Comparison of ENCODE assay signal across 8 cellular contexts in the genomic region with DNA sequence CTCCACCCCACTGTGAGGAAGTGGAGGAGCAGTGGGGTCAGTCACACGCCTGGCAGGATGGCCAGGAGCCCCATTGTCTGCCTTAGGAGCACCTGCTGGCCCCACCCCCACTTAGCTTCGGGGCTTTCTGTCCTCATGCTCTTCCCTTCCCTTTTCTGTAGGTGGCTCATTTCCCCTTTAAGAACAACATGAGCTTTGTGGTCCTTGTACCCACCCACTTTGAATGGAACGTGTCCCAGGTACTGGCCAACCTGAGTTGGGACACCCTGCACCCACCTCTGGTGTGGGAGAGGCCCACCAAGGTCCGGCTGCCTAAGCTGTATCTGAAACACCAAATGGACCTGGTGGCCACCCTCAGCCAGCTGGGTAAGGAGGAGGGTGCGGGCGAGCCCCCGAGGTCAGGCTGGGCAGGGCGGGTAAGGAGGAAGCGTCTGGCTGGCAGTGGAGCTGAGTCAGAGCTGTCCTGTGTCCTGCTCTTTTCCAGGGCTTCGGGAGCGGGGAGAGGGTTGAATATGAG. TPM values are rescaled to one million over a fixed set of nuclear protein-coding genes. Genes with fewer than 3 reads are reported as not detected.
DNase-seq lines count a peak whose midpoint lies in the region; ATAC-seq and TF ChIP-seq lines count a peak whose summit lies in the region.
"Had no signal": no experiment of that assay in that cellular context is flagged by ENCODE, and none has a peak within 500 bp of the region (broad histone marks: within the 10 kb centered on the region; RNA-seq: fewer than 3 reads in every experiment).

No MANE protein-coding gene starts in this region.

- peak; percentile 38 to 61 for ATAC-seq in right cardiac atrium

- no peaks in the 10 kb centered on the region for H3K4me1 ChIP-seq in right cardiac atrium (ENCODE audit: control insufficient read depth, insufficient read depth, low read length)
- H3K4me1 ChIP-seq in stomach, result peaks cover 0 to 20% (median 10%) of the 10 kb centered on the region in 4 donors

- no peak for TF ChIP-seq POLR2A in stomach (IDR thresholded peaks at IDR 0.05)

- no peak for TF ChIP-seq EP300 in stomach (IDR thresholded peaks at IDR 0.05)

- H3K27ac ChIP-seq in RWPE1, result peak overlapping the region; percentile 90
- H3K27ac ChIP-seq in right cardiac atrium (ENCODE audit: low read length), result no peak overlapping the region
- peak overlapping the region in 4 of 5 donors; percentile 18 to 58 (median 42) for H3K27ac ChIP-seq in stomach

- intact Hi-C loops in right cardiac atrium (cut with DNase I), result no loop called here
- intact Hi-C loops in stomach (cut with DNase I; ENCODE audit: low total_unique reads), result no loop called here

- DNase-seq in HPDE6-E6E7 (ENCODE audit: extremely low spot score) (peak; percentile 65), RWPE1 (ENCODE audit: low spot score) (peak; percentile 48), right cardiac atrium (peak in 2 of 3 donors; percentile 71), stomach (no peak), amniotic stem cell (lab: John Stamatoyannopoulos, UW) (no peak), NCI-H1694 (lab: John Stamatoyannopoulos, UW) (no peak)
- no peak for DNase-seq in activated CD4-positive, CD25-positive, alpha-beta regulatory T cell (lab: John Stamatoyannopoulos, UW)

- POLR2A ChIA-PET in RWPE1 (lab: Yijun Ruan, JAX; ENCODE audit: low non-redundant PET), result interaction anchor here (0.5 kb wide), 1 partner anchor 485 kb away, joined by 3 read pairs; no protein-coding TSS in a partner anchor

- H3K9me3 ChIP-seq in right cardiac atrium (ENCODE audit: control insufficient read depth, low read length) (no peaks in the 10 kb centered on the region), stomach (no peaks in the 10 kb centered on the region)

- 58% methylated on average over 11 of the region's 11 CpGs for WGBS in right cardiac atrium
- WGBS in stomach, 5 donors, result 24 to 43% (median 30%) methylated on average over 11 of the region's 11 CpGs

- H3K36me3 ChIP-seq in stomach, result no peaks in the 10 kb centered on the region

- H3K4me3 ChIP-seq in right cardiac atrium (ENCODE audit: low read length) (no peak overlapping the region), stomach (peak overlapping the region in 2 of 4 donors; percentile 2 to 4)

- CTCF ChIA-PET in RWPE1 (lab: Yijun Ruan, JAX), result interaction anchor here (0.7 kb wide), 1 partner anchor 31 kb away, joined by 3 read pairs; no protein-coding TSS in a partner anchor

- TF ChIP-seq CTCF in RWPE1 (conservative IDR thresholded peaks at IDR 0.05; ENCODE audit: low read depth) (no peak), stomach (IDR thresholded peaks at IDR 0.05) (no peak)

- no peaks in the 10 kb centered on the region for H3K27me3 ChIP-seq in right cardiac atrium (ENCODE audit: control insufficient read depth, insufficient read depth)
- H3K27me3 ChIP-seq in stomach, result no peaks in the 10 kb centered on the region

RNA-seq across cellular contexts. Expression of a gene that starts 9.4 kb away (rescaled TPM):
- total RNA-seq in right cardiac atrium (100 to 1,000 TPM; 160 to 288 (median 264) TPM), stomach (100 to 1,000 TPM in 4 of 5 donors, 10 to 100 TPM in 1; 72.4 to 334 (median 186) TPM)
- polyA plus RNA-seq in right cardiac atrium (215 TPM), stomach (100 to 1,000 TPM in 1 of 3 donors, 10 to 100 TPM in 2; 45.5 to 126 (median 68.9) TPM)
- total RNA-seq: T-helper 1 cell treated with Interleukin-12 subunit alpha and Interleukin-12 subunit beta and Interleukin-4 antibody, amounts not matched to agents 30 ng/mL and 1 ng/mL, for 36 hours had no signal

RNA-seq across cellular contexts. Expression of a gene that starts 9.8 kb away (rescaled TPM):
- total RNA-seq in right cardiac atrium (1 to 10 TPM in 3 of 4 donors, under 1 TPM in 1; 0.45 to 2.1 (median 1.2) TPM), stomach (1 to 10 TPM in 2 of 5 donors, under 1 TPM in 3; 0.45 to 4.1 (median 0.87) TPM)
- polyA plus RNA-seq in right cardiac atrium (1.1 TPM), stomach (1 to 10 TPM in 2 of 3 donors, under 1 TPM in 1; 0.92 to 5.2 (median 1.9) TPM)

RNA-seq across cellular contexts. Expression of a gene that starts 28.0 kb away (rescaled TPM):
- total RNA-seq in right cardiac atrium, result 10 to 100 TPM in 3 of 4 donors, 1 to 10 TPM in 1; 9.2 to 11.2 (median 11.0) TPM
- 10.2 TPM for polyA plus RNA-seq in right cardiac atrium
- total RNA-seq in stomach, result 10 to 100 TPM; 13.4 to 56.5 (median 14.0) TPM
- polyA plus RNA-seq in stomach, result 10 to 100 TPM in 2 of 3 donors, 1 to 10 TPM in 1; 9.3 to 10.6 (median 10.2) TPM

RNA-seq across cellular contexts. Expression of a gene that starts 42.3 kb away (rescaled TPM):
- total RNA-seq in right cardiac atrium, result 1 to 10 TPM; 1.9 to 6.1 (median 2.3) TPM
- 1.5 TPM for polyA plus RNA-seq in right cardiac atrium
- 1 to 10 TPM; 4.5 to 9.6 (median 8.1) TPM for total RNA-seq in stomach
- polyA plus RNA-seq in stomach, result 1 to 10 TPM; 2.8 to 3.7 (median 3.1) TPM

Comparison
In these comparisons a context has a peak if more than half of its experiments do, and no peak if none do; other contexts are left out.
1. DNase-seq: peak in HPDE6-E6E7 (single experiment), RWPE1 (single experiment) and right cardiac atrium (2 of 3); none in stomach (single experiment), amniotic stem cell (single experiment), NCI-H1694 (single experiment) and activated CD4-positive, CD25-positive, alpha-beta regulatory T cell (0 of 4).